ENCODE assay signal across 26 cellular contexts in the genomic region with DNA sequence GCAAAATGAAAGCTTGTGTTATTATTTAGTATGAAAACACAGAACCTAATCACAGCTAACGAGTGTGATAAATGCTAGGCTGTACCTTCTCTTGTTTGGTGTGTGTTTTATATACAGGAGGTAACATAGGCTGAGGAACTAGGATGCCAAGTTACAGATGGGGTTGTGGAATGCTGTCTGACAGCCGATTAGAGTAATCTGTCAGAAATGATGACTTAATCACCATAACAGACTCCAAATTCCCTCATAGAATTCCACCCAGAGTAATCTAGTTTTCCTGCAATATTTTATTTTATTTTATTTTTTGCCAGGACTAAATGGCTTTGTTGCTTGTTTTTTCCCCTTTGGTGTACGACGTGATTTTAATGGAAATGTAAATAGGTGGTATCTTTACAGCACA.
A peak's percentile ranks its signal among the peaks of the same experiment; 100 is the strongest.
DNase-seq lines count a peak whose midpoint lies in the region; ATAC-seq and TF ChIP-seq lines count a peak whose summit lies in the region.
"Had no signal": no experiment of that assay in that cellular context is flagged by ENCODE, and none has a peak within 500 bp of the region (broad histone marks: within the 10 kb centered on the region; RNA-seq: fewer than 3 reads in every experiment).

No MANE protein-coding gene starts in this region.

- H3K36me3 ChIP-seq in BLaER1: peaks cover 16% of the 10 kb centered on the region
- H3K36me3 ChIP-seq in naive thymus-derived CD4-positive, alpha-beta T cell (ENCODE audit: control insufficient read depth in 2 of 3, insufficient read depth in 3 of 3, low read length in 3 of 3): peaks cover 0 to 24% (median 3%) of the 10 kb centered on the region in 3 experiments
- H3K36me3 ChIP-seq: adrenal gland, thoracic aorta had no signal

- peaks cover 81% of the 10 kb centered on the region for H3K36me3 Mint-ChIP-seq in CD4-positive, alpha-beta T cell (ENCODE audit: low read depth)
- peaks cover 60% of the 10 kb centered on the region for H3K36me3 Mint-ChIP-seq in activated T-helper 2 cell treated with anti-CD3 and anti-CD28 coated beads, Interferon-gamma antibody, Interleukin-2, Interleukin-4, amounts not matched to agents 10 μg/mL and 5 μg/mL and 100 μg/mL, durations not matched to agents 14 hours and 24 hours and 36 hours (ENCODE audit: low read depth)
- peaks cover 9 to 45% (median 18%) of the 10 kb centered on the region in 5 donors for H3K36me3 Mint-ChIP-seq in naive thymus-derived CD4-positive, alpha-beta T cell

- H3K9me3 ChIP-seq in BLaER1: no peaks in the 10 kb centered on the region
- no peaks in the 10 kb centered on the region for H3K9me3 ChIP-seq in CD4-positive, alpha-beta T cell (ENCODE audit: control insufficient read depth, low read length)
- no peaks in the 10 kb centered on the region for H3K9me3 ChIP-seq in naive thymus-derived CD4-positive, alpha-beta T cell (ENCODE audit: control insufficient read depth in 2 of 3, low read length in 3 of 3)
- H3K9me3 ChIP-seq: adrenal gland, heart left ventricle, lower lobe of right lung, thoracic aorta had no signal

- DNase-seq in CD4-positive, alpha-beta T cell: no peak
- DNase-seq in activated T-helper 2 cell treated with anti-CD3 and anti-CD28 coated beads, Interferon-gamma antibody, Interleukin-2, Interleukin-4, amounts not matched to agents 10 μg/mL and 5 μg/mL and 100 μg/mL, durations not matched to agents 14 hours and 24 hours and 36 hours (ENCODE audit: low spot score): no peak
- no peak for DNase-seq in naive thymus-derived CD4-positive, alpha-beta T cell
- no peak for DNase-seq in cerebellar cortex (ENCODE audit: low spot score)
- DNase-seq: activated CD4-positive, alpha-beta T cell treated with anti-CD3 and anti-CD28 coated beads, Interleukin-2, amount 50 U/mL, for 4 hours; activated T-cell treated with anti-CD3 and anti-CD28 coated beads for 4 hours; adrenal gland; DMS153; H7; heart left ventricle; lower lobe of right lung; NCI-H1105; NCI-H1930; NCI-H526; SHP77; stimulated activated CD4-positive, alpha-beta T cell treated with anti-CD3 and anti-CD28 coated beads, Interleukin-4, amount 100 ng/mL, for 24 hours had no signal

- no peak overlapping the region for H3K4me3 ChIP-seq in BLaER1
- H3K4me3 ChIP-seq in naive thymus-derived CD4-positive, alpha-beta T cell (ENCODE audit: low read length): no peak overlapping the region
- H3K4me3 ChIP-seq: adrenal gland, heart left ventricle, lower lobe of right lung, thoracic aorta had no signal

- no peak for TF ChIP-seq CTCF in CD4-positive, alpha-beta T cell (IDR thresholded peaks at IDR 0.05)

- no peaks in the 10 kb centered on the region for H3K27me3 ChIP-seq in BLaER1
- H3K27me3 ChIP-seq in CD4-positive, alpha-beta T cell (ENCODE audit: control insufficient read depth, insufficient read depth, low read length): no peaks in the 10 kb centered on the region
- H3K27me3 ChIP-seq in naive thymus-derived CD4-positive, alpha-beta T cell (ENCODE audit: control insufficient read depth in 2 of 2, insufficient read depth in 2 of 2, low read length in 2 of 2): no peaks in the 10 kb centered on the region
- H3K27me3 ChIP-seq: adrenal gland, heart left ventricle had no signal

- no peaks in the 10 kb centered on the region for H3K27me3 Mint-ChIP-seq in CD4-positive, alpha-beta T cell
- H3K27me3 Mint-ChIP-seq in activated T-helper 2 cell treated with anti-CD3 and anti-CD28 coated beads, Interferon-gamma antibody, Interleukin-2, Interleukin-4, amounts not matched to agents 10 μg/mL and 5 μg/mL and 100 μg/mL, durations not matched to agents 14 hours and 24 hours and 36 hours (ENCODE audit: low read depth): no peaks in the 10 kb centered on the region
- H3K27me3 Mint-ChIP-seq in naive thymus-derived CD4-positive, alpha-beta T cell: no peaks in the 10 kb centered on the region
- H3K27me3 Mint-ChIP-seq: IgD-negative memory B cell; stimulated activated memory B cell treated with anti-CD40 and anti-IgM and Interleukin-4, amounts not matched to agents 10 μg/mL and 1 μg/mL and 100 μg/mL, for 72 hours had no signal

- H3K27ac Mint-ChIP-seq in CD4-positive, alpha-beta T cell: no peak overlapping the region
- H3K27ac Mint-ChIP-seq in activated T-helper 2 cell treated with anti-CD3 and anti-CD28 coated beads, Interferon-gamma antibody, Interleukin-2, Interleukin-4, amounts not matched to agents 10 μg/mL and 5 μg/mL and 100 μg/mL, durations not matched to agents 14 hours and 24 hours and 36 hours: peak overlapping the region; percentile 63
- peak overlapping the region in 5 of 9 donors; percentile 19 to 82 (median 59) for H3K27ac Mint-ChIP-seq in naive thymus-derived CD4-positive, alpha-beta T cell
- H3K27ac Mint-ChIP-seq: progenitor cell of endocrine pancreas had no signal

- ATAC-seq in CD4-positive, alpha-beta T cell (ENCODE audit: poor library complexity): no peak
- no peak for ATAC-seq in naive thymus-derived CD4-positive, alpha-beta T cell
- ATAC-seq in GM21515 (IDR thresholded peaks at IDR 0.05; ENCODE audit: unreplicated experiment) (no peak), HG02840 (IDR thresholded peaks at IDR 0.05; ENCODE audit: low FRiP score, unreplicated experiment) (no peak)
- ATAC-seq: heart left ventricle; lower lobe of right lung; sciatic nerve; stimulated activated memory B cell treated with anti-CD40 and anti-IgM and Interleukin-4, amounts not matched to agents 10 μg/mL and 1 μg/mL and 100 μg/mL, for 72 hours had no signal

- H3K4me1 Mint-ChIP-seq in CD4-positive, alpha-beta T cell (ENCODE audit: low read depth): peaks cover 45% of the 10 kb centered on the region
- H3K4me1 Mint-ChIP-seq in activated T-helper 2 cell treated with anti-CD3 and anti-CD28 coated beads, Interferon-gamma antibody, Interleukin-2, Interleukin-4, amounts not matched to agents 10 μg/mL and 5 μg/mL and 100 μg/mL, durations not matched to agents 14 hours and 24 hours and 36 hours (ENCODE audit: low read depth): peaks cover 82% of the 10 kb centered on the region
- H3K4me1 Mint-ChIP-seq in naive thymus-derived CD4-positive, alpha-beta T cell: peaks cover 68 to 94% (median 72%) of the 10 kb centered on the region in 7 donors

- peaks cover 100% of the 10 kb centered on the region for H3K4me1 ChIP-seq in BLaER1
- H3K4me1 ChIP-seq in naive thymus-derived CD4-positive, alpha-beta T cell (ENCODE audit: control insufficient read depth in 2 of 2, insufficient read depth in 2 of 2, low read length in 2 of 2): peaks cover 50 to 87% of the 10 kb centered on the region in 2 donors
- H3K4me1 ChIP-seq: adrenal gland had no signal

- intact Hi-C loops in CD4-positive, alpha-beta T cell (cut with DNase I, micrococcal nuclease): no loop called here
- intact Hi-C loops in activated T-helper 2 cell treated with anti-CD3 and anti-CD28 coated beads, Interferon-gamma antibody, Interleukin-2, Interleukin-4, amounts not matched to agents 10 μg/mL and 5 μg/mL and 100 μg/mL, durations not matched to agents 14 hours and 24 hours and 36 hours (cut with micrococcal nuclease): loop anchor here (2.0 kb wide), 1 partner anchor 32 kb away; no protein-coding TSS in a partner anchor
- intact Hi-C loops in naive thymus-derived CD4-positive, alpha-beta T cell (cut with micrococcal nuclease): loop anchor here in 1 of 2 donors (5.0 kb wide), 1 partner anchor 222 kb away; a partner anchor contains a TSS

- H4K20me1 ChIP-seq in BLaER1: peaks cover 87% of the 10 kb centered on the region

- H3K27ac ChIP-seq in BLaER1: peak overlapping the region; percentile 90; the same call in 1 of the 2 replicates
- no peak overlapping the region for H3K27ac ChIP-seq in CD4-positive, alpha-beta T cell (ENCODE audit: low read depth, low read length)
- no peak overlapping the region for H3K27ac ChIP-seq in naive thymus-derived CD4-positive, alpha-beta T cell (ENCODE audit: low read depth, low read length)
- H3K27ac ChIP-seq: adrenal gland, epithelial cell of prostate, heart left ventricle, lower lobe of right lung, thoracic aorta, VCaP had no signal

- CTCF ChIA-PET in CD4-positive, alpha-beta T cell (lab: Charles Lee): interaction anchor here (1.4 kb wide), 1 partner anchor 133 kb away, joined by 4 read pairs; no protein-coding TSS in a partner anchor
- CTCF ChIA-PET in naive thymus-derived CD4-positive, alpha-beta T cell (lab: Charles Lee): no interaction called here

- POLR2A ChIA-PET in CD4-positive, alpha-beta T cell (lab: Charles Lee): interaction anchor here (0.7 to 4.3 kb wide), 5 partner anchors 13 to 60 kb away, joined by 3 to 27 read pairs (median 3); no protein-coding TSS in a partner anchor
- POLR2A ChIA-PET in naive thymus-derived CD4-positive, alpha-beta T cell (lab: Charles Lee): interaction anchor here (1.1 to 2.4 kb wide), 5 partner anchors 10 to 48 kb away, joined by 3 to 8 read pairs (median 5); no protein-coding TSS in a partner anchor

- peak overlapping the region; percentile 93 for H3K4me2 ChIP-seq in BLaER1

- peak overlapping the region; percentile 14 for H3K4me3 Mint-ChIP-seq in CD4-positive, alpha-beta T cell
- no peak overlapping the region for H3K4me3 Mint-ChIP-seq in activated T-helper 2 cell treated with anti-CD3 and anti-CD28 coated beads, Interferon-gamma antibody, Interleukin-2, Interleukin-4, amounts not matched to agents 10 μg/mL and 5 μg/mL and 100 μg/mL, durations not matched to agents 14 hours and 24 hours and 36 hours (ENCODE audit: low read depth)
- H3K4me3 Mint-ChIP-seq in naive thymus-derived CD4-positive, alpha-beta T cell: peak overlapping the region in 2 of 10 donors; percentile 24 to 27
- H3K4me3 Mint-ChIP-seq: IgD-negative memory B cell; stimulated activated memory B cell treated with anti-CD40 and anti-IgM and Interleukin-4, amounts not matched to agents 10 μg/mL and 1 μg/mL and 100 μg/mL, for 72 hours had no signal

- no peak overlapping the region for H3K9ac ChIP-seq in BLaER1

- H3K9me3 Mint-ChIP-seq in CD4-positive, alpha-beta T cell: no peaks in the 10 kb centered on the region
- no peaks in the 10 kb centered on the region for H3K9me3 Mint-ChIP-seq in activated T-helper 2 cell treated with anti-CD3 and anti-CD28 coated beads, Interferon-gamma antibody, Interleukin-2, Interleukin-4, amounts not matched to agents 10 μg/mL and 5 μg/mL and 100 μg/mL, durations not matched to agents 14 hours and 24 hours and 36 hours
- H3K9me3 Mint-ChIP-seq in naive thymus-derived CD4-positive, alpha-beta T cell: no peaks in the 10 kb centered on the region
- H3K9me3 Mint-ChIP-seq: IgD-negative memory B cell; stimulated activated memory B cell treated with anti-CD40 and anti-IgM and Interleukin-4, amounts not matched to agents 10 μg/mL and 1 μg/mL and 100 μg/mL, for 72 hours had no signal
